1 cellular context compared by ENCODE assay signal in the genomic region with DNA sequence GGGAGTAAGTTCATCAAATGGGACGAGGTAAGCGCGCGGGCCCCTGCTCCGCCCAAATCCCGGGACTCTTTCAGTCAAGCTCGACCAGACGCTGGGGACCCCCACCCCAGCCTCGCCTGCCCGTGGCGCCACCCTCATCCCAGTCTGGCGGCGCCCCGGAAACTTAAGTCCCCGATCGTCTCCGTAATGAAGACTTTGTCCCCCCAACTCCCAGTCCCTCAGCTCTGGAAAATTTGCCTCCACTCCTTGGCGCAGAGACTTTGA.
A peak's percentile ranks its signal among the peaks of the same experiment; 100 is the strongest.
TF ChIP-seq lines count a peak whose summit lies in the region.

No MANE protein-coding gene starts in this region.

TF ChIP-seq in GM12878, 131 proteins besides CTCF, POLR2A, EP300 and RAD21:
- TF ChIP-seq DPF2 (IDR thresholded peaks at IDR 0.05) (0 out of 2 replicates have a peak, but pooled peaks have one; percentile 6), CBX5 (IDR thresholded peaks at IDR 0.05; ENCODE audit: low read depth) (no peak), SIN3A (IDR thresholded peaks at IDR 0.05; ENCODE audit: low read depth, low read length) (peak; percentile 22; the same call in 1 of the 2 replicates), IKZF1 (conservative IDR thresholded peaks at IDR 0.05) (0 out of 2 replicates have a peak, but pooled peaks have one; percentile 29)
